12 cellular contexts compared by ENCODE assay signal in genomic region chr6:35733633-35734032, GRCh38. TPM values are rescaled to one million over a fixed set of nuclear protein-coding genes. Genes with fewer than 3 reads are reported as not detected.
DNase-seq lines count a peak whose midpoint lies in the region; ATAC-seq and TF ChIP-seq lines count a peak whose summit lies in the region.
"Had no signal": no experiment of that assay in that cellular context is flagged by ENCODE, and none has a peak within 500 bp of the region (broad histone marks: within the 10 kb centered on the region; RNA-seq: fewer than 3 reads in every experiment).

No MANE protein-coding gene starts in this region.

- peak overlapping the region; percentile 64 for H3K4me3 Mint-ChIP-seq in neural crest cell

- no peak for TF ChIP-seq POLR2A in vagina (IDR thresholded peaks at IDR 0.05)

- no peak overlapping the region for H3K4me3 ChIP-seq in left ventricle myocardium inferior
- no peak overlapping the region for H3K4me3 ChIP-seq in coronary artery
- H3K4me3 ChIP-seq in vagina, result no peak overlapping the region

- intact Hi-C loops in left ventricle myocardium inferior (cut with micrococcal nuclease) (no loop called here), Right ventricle myocardium superior (cut with DNase I) (loop anchor here (5.0 kb wide), 1 partner anchor 131 kb away; no protein-coding TSS in a partner anchor), vagina (cut with DNase I) (no loop called here)

- H3K27ac ChIP-seq in left ventricle myocardium inferior (replicated peaks), result peak overlapping the region; percentile 100
- H3K27ac ChIP-seq in coronary artery, result peak overlapping the region; percentile 100
- H3K27ac ChIP-seq in vagina, result peak overlapping the region; percentile 99

- ATAC-seq in Right ventricle myocardium superior (ENCODE audit: poor library complexity), result no peak
- ATAC-seq in HG03442 (IDR thresholded peaks at IDR 0.05; ENCODE audit: unreplicated experiment), result no peak
- no peak for ATAC-seq in GM18873 (IDR thresholded peaks at IDR 0.05; ENCODE audit: low FRiP score, unreplicated experiment)

- H3K36me3 ChIP-seq in left ventricle myocardium inferior, result no peaks in the 10 kb centered on the region
- H3K36me3 ChIP-seq in vagina, result no peaks in the 10 kb centered on the region

- H3K4me1 ChIP-seq in left ventricle myocardium inferior (peaks cover 73% of the 10 kb centered on the region), vagina (peaks cover 72% of the 10 kb centered on the region)

- no peaks in the 10 kb centered on the region for H3K27me3 Mint-ChIP-seq in neural crest cell (ENCODE audit: low read depth)
- H3K27me3 Mint-ChIP-seq: activated CD4-positive, alpha-beta T cell treated with anti-CD3 and anti-CD28 coated beads, Interleukin-2, amount 10 ng/mL, durations not matched to agents 24 days and 14 days had no signal

- H3K27me3 ChIP-seq in left ventricle myocardium inferior (ENCODE audit: low read depth) (no peaks in the 10 kb centered on the region), vagina (no peaks in the 10 kb centered on the region)

- no peaks in the 10 kb centered on the region for H3K9me3 Mint-ChIP-seq in neural crest cell
- H3K9me3 Mint-ChIP-seq: activated CD4-positive, alpha-beta T cell treated with anti-CD3 and anti-CD28 coated beads, Interleukin-2, amount 10 ng/mL, durations not matched to agents 24 days and 14 days had no signal

- TF ChIP-seq CTCF in left ventricle myocardium inferior (IDR thresholded peaks at IDR 0.05; ENCODE audit: borderline replicate concordance), result no peak
- no peak for TF ChIP-seq CTCF in coronary artery (IDR thresholded peaks at IDR 0.05)
- TF ChIP-seq CTCF in neural crest cell (conservative IDR thresholded peaks at IDR 0.05), result no peak
- TF ChIP-seq CTCF in vagina (IDR thresholded peaks at IDR 0.05), result no peak

- H3K27ac Mint-ChIP-seq in neural crest cell (ENCODE audit: unreplicated experiment), result no peak overlapping the region

- peaks cover 40% of the 10 kb centered on the region for H3K4me1 Mint-ChIP-seq in neural crest cell

- H3K9me3 ChIP-seq in left ventricle myocardium inferior (replicated peaks) (no peaks in the 10 kb centered on the region), vagina (no peaks in the 10 kb centered on the region)

- no peaks in the 10 kb centered on the region for H3K36me3 Mint-ChIP-seq in neural crest cell (ENCODE audit: low read depth)

- no peak for DNase-seq in left ventricle myocardium inferior
- DNase-seq in Right ventricle myocardium superior, result no peak
- DNase-seq in coronary artery (ENCODE audit: low spot score), result no peak
- no peak for DNase-seq in neural crest cell (ENCODE audit: low read depth, low spot score)
- DNase-seq in vagina (ENCODE audit: extremely low spot score in 2 of 2), result no peak
- no peak for DNase-seq in SK-N-DZ (ENCODE audit: low spot score)
- DNase-seq: activated CD4-positive, alpha-beta T cell treated with anti-CD3 and anti-CD28 coated beads, Interleukin-2, amount 10 ng/mL, durations not matched to agents 24 days and 14 days; activated gamma-delta T cell treated with Interleukin-2 at 50 U/mL for 16 hours; NCI-H187 had no signal

RNA-seq across cellular contexts. Expression of gene ARMC12, which starts 3.2 kb away (rescaled TPM):
- not detected for total RNA-seq in left ventricle myocardium inferior
- total RNA-seq in Right ventricle myocardium superior, result not detected
- 2.7 and 2.9 TPM in 2 replicates for total RNA-seq in neural crest cell
- total RNA-seq in vagina, result not detected
- polyA plus RNA-seq in SK-N-DZ (2014; cell fraction: cytosol; rRNA removed), result 0.56 and 0.57 TPM in 2 replicates
- 3.1 and 5.5 TPM in 2 replicates for polyA plus RNA-seq in SK-N-DZ (2014; cell fraction: nucleus; rRNA removed)

RNA-seq across cellular contexts. Expression of gene CLPSL2, which starts 42.8 kb away (rescaled TPM):
- total RNA-seq in left ventricle myocardium inferior, result not detected
- not detected for total RNA-seq in Right ventricle myocardium superior
- not detected in 2 replicates for total RNA-seq in neural crest cell
- not detected for total RNA-seq in vagina
- polyA plus RNA-seq in SK-N-DZ (2014; cell fraction: cytosol; rRNA removed), result not detected in 2 replicates
- not detected in 2 replicates for polyA plus RNA-seq in SK-N-DZ (2014; cell fraction: nucleus; rRNA removed)
- total RNA-seq: activated CD4-positive, alpha-beta T cell treated with anti-CD3 and anti-CD28 coated beads, Interleukin-2, amount 10 ng/mL, durations not matched to agents 24 days and 14 days had no signal
- polyA plus RNA-seq: neural cell had no signal

RNA-seq across cellular contexts. Expression of gene FKBP5, which starts 44.9 kb away (rescaled TPM):
- total RNA-seq in left ventricle myocardium inferior (101 TPM), Right ventricle myocardium superior (106 TPM), neural crest cell (39.6 and 40.4 TPM in 2 replicates), vagina (246 TPM)
- 12.7 and 14.1 TPM in 2 replicates for polyA plus RNA-seq in SK-N-DZ (2014; cell fraction: cytosol; rRNA removed)
- polyA plus RNA-seq in SK-N-DZ (2014; cell fraction: nucleus; rRNA removed), result 7.2 and 17.9 TPM in 2 replicates

RNA-seq across cellular contexts. Expression of gene CLPSL1, which starts 47.2 kb away (rescaled TPM):
- total RNA-seq in left ventricle myocardium inferior (not detected), Right ventricle myocardium superior (not detected), neural crest cell (not detected in 2 replicates), vagina (not detected)
- not detected in 2 replicates for polyA plus RNA-seq in SK-N-DZ (2014; cell fraction: cytosol; rRNA removed)
- polyA plus RNA-seq in SK-N-DZ (2014; cell fraction: nucleus; rRNA removed), result not detected in 2 replicates
- total RNA-seq: activated CD4-positive, alpha-beta T cell treated with anti-CD3 and anti-CD28 coated beads, Interleukin-2, amount 10 ng/mL, durations not matched to agents 24 days and 14 days had no signal
- polyA plus RNA-seq: neural cell had no signal
